ENCODE assay signal across 9 cellular contexts in genomic region chr9:109816490-109816889, GRCh38. TPM values are rescaled to one million over a fixed set of nuclear protein-coding genes. Genes with fewer than 3 reads are reported as not detected.
A peak's percentile ranks its signal among the peaks of the same experiment; 100 is the strongest.
DNase-seq lines count a peak whose midpoint lies in the region; ATAC-seq and TF ChIP-seq lines count a peak whose summit lies in the region.
"Had no signal": no experiment of that assay in that cellular context is flagged by ENCODE, and none has a peak within 500 bp of the region (broad histone marks: within the 10 kb centered on the region; RNA-seq: fewer than 3 reads in every experiment).

No MANE protein-coding gene starts in this region.

- no peak overlapping the region for H3K56ac ChIP-seq in mesendoderm (ENCODE audit: low read length)

- no peak overlapping the region for H3K18ac ChIP-seq in mesendoderm (ENCODE audit: low read length)

- H3K27me3 ChIP-seq in BJ (ENCODE audit: control insufficient read depth, insufficient read depth, low read length) (no peaks in the 10 kb centered on the region), mesendoderm (ENCODE audit: insufficient read depth, low read length, poor library complexity) (no peaks in the 10 kb centered on the region), ovary (no peaks in the 10 kb centered on the region)

- peak; percentile 98 for DNase-seq in BJ (ENCODE audit: low read depth)
- DNase-seq in NCI-H460 (ENCODE audit: extremely low read depth, low read depth): peak; percentile 45
- DNase-seq in epidermal melanocyte (ENCODE audit: insufficient read length, low spot score): peak; percentile 59
- peak; percentile 35 for DNase-seq in mesendoderm
- no peak for DNase-seq in ovary
- DNase-seq in type B pancreatic cell (ENCODE audit: extremely low spot score, unreplicated experiment): no peak
- DNase-seq: DMS79 treated with DMSO at 0.1 percent for 48 hours had no signal

- no peak overlapping the region for H3K27ac Mint-ChIP-seq in type B pancreatic cell

- H3K36me3 ChIP-seq in BJ (ENCODE audit: control insufficient read depth, insufficient read depth, low read length) (no peaks in the 10 kb centered on the region), mesendoderm (ENCODE audit: control insufficient read depth, insufficient read depth, low read length) (no peaks in the 10 kb centered on the region), ovary (no peaks in the 10 kb centered on the region)

- no peak overlapping the region for H2BK120ac ChIP-seq in mesendoderm (ENCODE audit: low read depth, low read length)

- TF ChIP-seq CTCF in BJ (IDR thresholded peaks at IDR 0.05; ENCODE audit: insufficient read depth, low read depth, low read length): no peak
- TF ChIP-seq CTCF in ovary (IDR thresholded peaks at IDR 0.05): no peak
- no peak for TF ChIP-seq CTCF in type B pancreatic cell (conservative IDR thresholded peaks at IDR 0.05)

- no peak overlapping the region for H3K4ac ChIP-seq in mesendoderm (ENCODE audit: low read depth, low read length)

- ATAC-seq in GM21717 (IDR thresholded peaks at IDR 0.05; ENCODE audit: unreplicated experiment) (no peak), HG03378 (IDR thresholded peaks at IDR 0.05; ENCODE audit: unreplicated experiment) (no peak)

- H3K4me1 ChIP-seq in mesendoderm (ENCODE audit: control insufficient read depth, low read depth, low read length) (peaks cover 7% of the 10 kb centered on the region), ovary (ENCODE audit: insufficient read depth) (peaks cover 2% of the 10 kb centered on the region)

- no peak overlapping the region for H3K27ac ChIP-seq in mesendoderm (ENCODE audit: low read depth, low read length)
- H3K27ac ChIP-seq in ovary: no peak overlapping the region

- POLR2A ChIA-PET in BJ (lab: Charles Lee): no interaction called here

- H3K4me3 ChIP-seq in BJ (ENCODE audit: low read depth, low read length): no peak overlapping the region
- H3K4me3 ChIP-seq in mesendoderm (ENCODE audit: low read length): no peak overlapping the region
- no peak overlapping the region for H3K4me3 ChIP-seq in ovary

- H2BK5ac ChIP-seq in mesendoderm (ENCODE audit: low read length): no peak overlapping the region

- H3K23ac ChIP-seq in mesendoderm (ENCODE audit: low read length): no peak overlapping the region

- H3K36me3 Mint-ChIP-seq in type B pancreatic cell: peaks cover 3% of the 10 kb centered on the region

- H3K9me3 ChIP-seq in ovary: no peaks in the 10 kb centered on the region

- H3K4me2 ChIP-seq in mesendoderm (ENCODE audit: low read length): no peak overlapping the region

- no peak overlapping the region for H4K5ac ChIP-seq in mesendoderm (ENCODE audit: low read length)

- no peak overlapping the region for H2BK15ac ChIP-seq in mesendoderm (replicated peaks; ENCODE audit: low read depth)

- WGBS in mesendoderm (ENCODE audit: extremely low coverage, insufficient coverage, low lambda C conversion rate): no CpG with 5 or more reads among the region's 4 CpGs
- 40 to 48% (median 41%) methylated on average over 4 of the region's 4 CpGs for WGBS in ovary, 3 donors

- TF ChIP-seq EP300 in ovary (IDR thresholded peaks at IDR 0.05): no peak

- H3K79me1 ChIP-seq in mesendoderm (ENCODE audit: low read length): no peaks in the 10 kb centered on the region

- peaks cover 16% of the 10 kb centered on the region for H3K4me1 Mint-ChIP-seq in type B pancreatic cell (ENCODE audit: unreplicated experiment)

- H2AK5ac ChIP-seq in mesendoderm (ENCODE audit: low read length): no peak overlapping the region

- CTCF ChIA-PET in BJ (lab: Yijun Ruan, JAX): interaction anchor here (0.8 to 8.1 kb wide), 18 partner anchors 10 to 460 kb away, joined by 3 to 62 read pairs (median 5); partner anchors contain the start of gene PALM2AKAP2

- no peaks in the 10 kb centered on the region for H3K79me2 ChIP-seq in mesendoderm (ENCODE audit: control insufficient read depth, insufficient read depth, low read length)

- no peak overlapping the region for H3K4me3 Mint-ChIP-seq in type B pancreatic cell

- no peak overlapping the region for H4K8ac ChIP-seq in mesendoderm (ENCODE audit: low read depth, low read length)

- peaks cover 3% of the 10 kb centered on the region for H3K9me3 Mint-ChIP-seq in type B pancreatic cell

- H3K9ac ChIP-seq in mesendoderm (ENCODE audit: low read length): no peak overlapping the region

- no peaks in the 10 kb centered on the region for H3K27me3 Mint-ChIP-seq in type B pancreatic cell

- intact Hi-C loops in ovary (cut with DNase I): loop anchor here in 1 of 4 donors (10.0 kb wide), 1 partner anchor 242 kb away; no protein-coding TSS in a partner anchor

- no peak for TF ChIP-seq POLR2A in ovary (IDR thresholded peaks at IDR 0.05)

RNA-seq across cellular contexts. Expression of gene PALM2AKAP2, which starts 36.5 kb away (rescaled TPM):
- polyA plus RNA-seq in BJ (2011; rRNA removed) (7.8 and 8.7 TPM in 2 replicates), ovary (1 to 10 TPM; 2.2 to 9.6 TPM)
- polyA minus RNA-seq in BJ (2011; rRNA and poly(A)+ RNA removed): 6.4 and 14.0 TPM in 2 replicates
- total RNA-seq in NCI-H460 (2014; rRNA removed; shearing (Covaris generic)): 1.4 and 1.8 TPM in 2 replicates
- polyA plus RNA-seq in NCI-H460 (2014; cell fraction: nucleus; rRNA removed): 0.74 TPM in 1 of 2 replicates, not detected in the other
- 5.6 TPM for polyA plus RNA-seq in mesendoderm (2013, experiment 1 of 2)
- polyA plus RNA-seq in mesendoderm (2013, experiment 2 of 2): 5.7 TPM
- total RNA-seq in ovary (1 to 10 TPM; 1.7 to 6.4 (median 3.5) TPM), type B pancreatic cell (ENCODE audit: low replicate concordance) (4.2 and 24.4 TPM in 2 replicates)

Comparison
In these comparisons a context has a peak if more than half of its experiments do, and no peak if none do; other contexts are left out.
1. DNase-seq: peak in BJ (single experiment), NCI-H460 (single experiment), epidermal melanocyte (single experiment) and mesendoderm (single experiment); none in ovary (0 of 5) and type B pancreatic cell (single experiment).